Comparison of ENCODE assay signal across 9 cellular contexts in genomic region chr9:37574996-37575395, GRCh38. TPM values are rescaled to one million over a fixed set of nuclear protein-coding genes. Genes with fewer than 3 reads are reported as not detected.
DNase-seq lines count a peak whose midpoint lies in the region; TF ChIP-seq lines count a peak whose summit lies in the region.
"Had no signal": no experiment of that assay in that cellular context is flagged by ENCODE, and none has a peak within 500 bp of the region (broad histone marks: within the 10 kb centered on the region; RNA-seq: fewer than 3 reads in every experiment).

No MANE protein-coding gene starts in this region.

- intact Hi-C loops in activated naive CD4-positive, alpha-beta T cell treated with anti-CD3 and anti-CD28 coated beads for 36 hours (cut with micrococcal nuclease), result loop anchor here (5.0 kb wide), 2 partner anchors 88 to 548 kb away; partner anchors contain the start of gene POLR1E
- intact Hi-C loops in adrenal gland (cut with DNase I) (loop anchor here in 1 of 2 donors (10.0 kb wide), 1 partner anchor 90 kb away; the partner anchor contains the start of gene POLR1E), head of caudate nucleus (cut with DNase I) (no loop called here)

- peaks cover 26% of the 10 kb centered on the region for H3K4me1 Mint-ChIP-seq in activated naive CD4-positive, alpha-beta T cell treated with anti-CD3 and anti-CD28 coated beads, Interleukin-2, amount 50 U/mL, for 24 hours
- H3K4me1 Mint-ChIP-seq in activated naive CD4-positive, alpha-beta T cell treated with anti-CD3 and anti-CD28 coated beads for 36 hours (ENCODE audit: low read depth), result peaks cover 21% of the 10 kb centered on the region

- H3K4me3 Mint-ChIP-seq in activated naive CD4-positive, alpha-beta T cell treated with anti-CD3 and anti-CD28 coated beads, Interleukin-2, amount 50 U/mL, for 24 hours, result peak overlapping the region; percentile 72
- H3K4me3 Mint-ChIP-seq in activated naive CD4-positive, alpha-beta T cell treated with anti-CD3 and anti-CD28 coated beads for 36 hours, result no peak overlapping the region

- H3K4me1 ChIP-seq in adrenal gland (replicated peaks in 1 of 2) (peaks cover 9 to 37% of the 10 kb centered on the region in 2 donors), tibial nerve (peaks cover 0 to 35% (median 11%) of the 10 kb centered on the region in 4 donors)

- H3K27ac ChIP-seq in adrenal gland (peak overlapping the region in 4 of 5 donors; percentile 79 to 94 (median 90)), tibial nerve (peak overlapping the region in 2 of 4 donors; percentile 89 to 91)

- H3K4me3 ChIP-seq in adrenal gland, result peak overlapping the region in 1 of 4 donors; percentile 93
- H3K4me3 ChIP-seq in tibial nerve, result peak overlapping the region in 3 of 4 donors; percentile 76 to 87 (median 77)

- no peaks in the 10 kb centered on the region for H3K36me3 ChIP-seq in adrenal gland (replicated peaks in 1 of 2)
- H3K36me3 ChIP-seq in tibial nerve, result no peaks in the 10 kb centered on the region

- H3K27ac Mint-ChIP-seq in activated naive CD4-positive, alpha-beta T cell treated with anti-CD3 and anti-CD28 coated beads, Interleukin-2, amount 50 U/mL, for 24 hours, result no peak overlapping the region
- no peak overlapping the region for H3K27ac Mint-ChIP-seq in activated naive CD4-positive, alpha-beta T cell treated with anti-CD3 and anti-CD28 coated beads for 36 hours

- TF ChIP-seq CTCF in adrenal gland (IDR thresholded peaks at IDR 0.05) (no peak), tibial nerve (IDR thresholded peaks at IDR 0.05) (no peak)

- TF ChIP-seq POLR2A in adrenal gland (IDR thresholded peaks at IDR 0.05) (no peak), tibial nerve (IDR thresholded peaks at IDR 0.05) (no peak)

- no peak for TF ChIP-seq EP300 in tibial nerve (IDR thresholded peaks at IDR 0.05)

- 37 to 48% (median 46%) methylated on average over 4 of the region's 4 CpGs for WGBS in adrenal gland, 4 donors
- 34 to 37% methylated on average over 4 of the region's 4 CpGs for WGBS in tibial nerve, 2 donors

- H3K36me3 Mint-ChIP-seq in activated naive CD4-positive, alpha-beta T cell treated with anti-CD3 and anti-CD28 coated beads, Interleukin-2, amount 50 U/mL, for 24 hours, result peaks cover 5% of the 10 kb centered on the region
- peaks cover 16% of the 10 kb centered on the region for H3K36me3 Mint-ChIP-seq in activated naive CD4-positive, alpha-beta T cell treated with anti-CD3 and anti-CD28 coated beads for 36 hours (ENCODE audit: low read depth)

- H3K27me3 ChIP-seq in adrenal gland (no peaks in the 10 kb centered on the region), tibial nerve (no peaks in the 10 kb centered on the region)

- CTCF ChIA-PET in activated naive CD4-positive, alpha-beta T cell treated with anti-CD3 and anti-CD28 coated beads for 36 hours (lab: Charles Lee), result no interaction called here

- no peaks in the 10 kb centered on the region for H3K27me3 Mint-ChIP-seq in activated naive CD4-positive, alpha-beta T cell treated with anti-CD3 and anti-CD28 coated beads, Interleukin-2, amount 50 U/mL, for 24 hours
- H3K27me3 Mint-ChIP-seq in activated naive CD4-positive, alpha-beta T cell treated with anti-CD3 and anti-CD28 coated beads for 36 hours (ENCODE audit: low read depth), result no peaks in the 10 kb centered on the region

- H3K9me3 ChIP-seq in adrenal gland (replicated peaks in 1 of 3), result no peaks in the 10 kb centered on the region
- no peaks in the 10 kb centered on the region for H3K9me3 ChIP-seq in tibial nerve

- no peak for DNase-seq in activated naive CD4-positive, alpha-beta T cell treated with anti-CD3 and anti-CD28 coated beads for 36 hours
- DNase-seq in adrenal gland (no peak), left kidney (ENCODE audit: low read depth, low spot score) (peak; percentile 81), tibial nerve (ENCODE audit: low spot score in 2 of 2) (no peak), head of caudate nucleus (no peak), SKM-1 treated with dmso at 0.1 percent for 144 hours (lab: John Stamatoyannopoulos, UW; ENCODE audit: unreplicated experiment) (no peak)
- DNase-seq in stimulated activated CD4-positive, alpha-beta T cell treated with anti-CD3 and anti-CD28 coated beads, Interleukin-4, amount 100 ng/mL, for 24 hours, result no peak
- DNase-seq: Calu3 had no signal

- no peaks in the 10 kb centered on the region for H3K9me3 Mint-ChIP-seq in activated naive CD4-positive, alpha-beta T cell treated with anti-CD3 and anti-CD28 coated beads, Interleukin-2, amount 50 U/mL, for 24 hours
- H3K9me3 Mint-ChIP-seq in activated naive CD4-positive, alpha-beta T cell treated with anti-CD3 and anti-CD28 coated beads for 36 hours, result no peaks in the 10 kb centered on the region

RNA-seq across cellular contexts. Expression of gene FBXO10, which starts 1.2 kb away (rescaled TPM):
- total RNA-seq in activated naive CD4-positive, alpha-beta T cell treated with anti-CD3 and anti-CD28 coated beads for 36 hours, result 1 to 10 TPM; 1.0 to 1.1 TPM
- total RNA-seq in adrenal gland, result 10 to 100 TPM in 7 of 8 donors, 1 to 10 TPM in 1; 7.6 to 81.7 (median 12.3) TPM
- polyA plus RNA-seq in adrenal gland, result 10 to 100 TPM in 1 of 3 donors, 1 to 10 TPM in 2; 7.2 to 31.9 (median 7.4) TPM
- 10 to 100 TPM in 2 of 4 donors, 1 to 10 TPM in 2; 5.7 to 11.4 (median 9.2) TPM for total RNA-seq in tibial nerve

RNA-seq across cellular contexts. Expression of gene TOMM5, which starts 17.4 kb away (rescaled TPM):
- total RNA-seq in activated naive CD4-positive, alpha-beta T cell treated with anti-CD3 and anti-CD28 coated beads for 36 hours, result 100 to 1,000 TPM; 136 to 140 TPM
- total RNA-seq in adrenal gland (100 to 1,000 TPM in 1 of 8 donors, 10 to 100 TPM in 7; 41.0 to 135 (median 74.9) TPM), tibial nerve (10 to 100 TPM; 21.0 to 81.1 (median 63.7) TPM)
- polyA plus RNA-seq in adrenal gland, result 100 to 1,000 TPM in 2 of 3 donors, 10 to 100 TPM in 1; 86.3 to 250 (median 105) TPM
